ENCODE assay signal across 23 cellular contexts in genomic region chr3:150775001-150775599, GRCh38. TPM values are rescaled to one million over a fixed set of nuclear protein-coding genes. Genes with fewer than 3 reads are reported as not detected.
DNase-seq lines count a peak whose midpoint lies in the region; ATAC-seq, FAIRE-seq and TF ChIP-seq lines count a peak whose summit lies in the region.
"Had no signal": no experiment of that assay in that cellular context is flagged by ENCODE, and none has a peak within 500 bp of the region (broad histone marks: within the 10 kb centered on the region; RNA-seq: fewer than 3 reads in every experiment).

No MANE protein-coding gene starts in this region.

- H3K27ac ChIP-seq in K562 (ENCODE audit: extremely low read depth, low read depth, low read length) (no peak overlapping the region), mesendoderm (ENCODE audit: low read depth, low read length) (no peak overlapping the region), endodermal cell (ENCODE audit: low read depth, low read length) (no peak overlapping the region)
- H3K27ac ChIP-seq: ascending aorta, coronary artery, neural progenitor cell, SK-N-MC, transverse colon had no signal

- no peak overlapping the region for H3K4me3 Mint-ChIP-seq in endodermal cell
- H3K4me3 Mint-ChIP-seq: activated CD4-positive, alpha-beta T cell treated with anti-CD3 and anti-CD28 coated beads, Interleukin-2, amount 10 ng/mL, durations not matched to agents 7 days and 5 days; neural progenitor cell; stimulated activated effector memory CD8-positive, alpha-beta T cell treated with anti-CD3 and anti-CD28 coated beads, Interleukin-12 subunit alpha, Interleukin-12 subunit beta, amount 100 ng/mL, for 72 hours had no signal

- FAIRE-seq in K562 (lab: Jason Lieb, UNC), result peak; percentile 11
- FAIRE-seq: A204.1, GM12878 had no signal

- no peaks in the 10 kb centered on the region for H3K9me3 Mint-ChIP-seq in endodermal cell
- H3K9me3 Mint-ChIP-seq: activated CD4-positive, alpha-beta T cell treated with anti-CD3 and anti-CD28 coated beads, Interleukin-2, amount 10 ng/mL, durations not matched to agents 7 days and 5 days; neural progenitor cell; stimulated activated effector memory CD8-positive, alpha-beta T cell treated with anti-CD3 and anti-CD28 coated beads, Interleukin-12 subunit alpha, Interleukin-12 subunit beta, amount 100 ng/mL, for 72 hours had no signal

- CTCF ChIA-PET in AG04449 (lab: Yijun Ruan, JAX), result interaction anchor here (0.9 to 8.4 kb wide), 4 partner anchors 9 to 32 kb away, joined by 3 to 85 read pairs (median 4); no protein-coding TSS in a partner anchor
- CTCF ChIA-PET in K562 (lab: Yijun Ruan, JAX; ENCODE audit: low intra/inter-chr PET ratio), result no interaction called here

- H3K18ac ChIP-seq in mesendoderm (ENCODE audit: low read length), result no peak overlapping the region

- H2BK15ac ChIP-seq in mesendoderm (replicated peaks; ENCODE audit: low read depth), result no peak overlapping the region

- no peak for ATAC-seq in K562
- ATAC-seq: GM12878; stimulated activated effector memory CD8-positive, alpha-beta T cell treated with anti-CD3 and anti-CD28 coated beads, Interleukin-12 subunit alpha, Interleukin-12 subunit beta, amount 100 ng/mL, for 72 hours had no signal

- H3K9me1 ChIP-seq in K562 (ENCODE audit: control insufficient read depth, insufficient read depth, low read length), result no peaks in the 10 kb centered on the region

- H3K79me2 ChIP-seq in K562 (ENCODE audit: control insufficient read depth, insufficient read depth, low read length) (no peaks in the 10 kb centered on the region), mesendoderm (ENCODE audit: control insufficient read depth, insufficient read depth, low read length) (no peaks in the 10 kb centered on the region)

- no peaks in the 10 kb centered on the region for H3K9me3 ChIP-seq in K562 (replicated peaks; ENCODE audit: control insufficient read depth, insufficient read depth, low read depth, low read length)
- H3K9me3 ChIP-seq in endodermal cell (ENCODE audit: control insufficient read depth, low read length), result no peaks in the 10 kb centered on the region
- H3K9me3 ChIP-seq: ascending aorta, transverse colon had no signal

- H3K23ac ChIP-seq in mesendoderm (ENCODE audit: low read length), result no peak overlapping the region

- intact Hi-C loops in K562 (cut with micrococcal nuclease), result no loop called here

- H3K4me2 ChIP-seq in K562 (ENCODE audit: insufficient read depth, low read length), result no peak overlapping the region
- no peak overlapping the region for H3K4me2 ChIP-seq in mesendoderm (ENCODE audit: low read length)
- H3K4me2 ChIP-seq: neural progenitor cell had no signal

- H3K4me3 ChIP-seq in AG04449 (ENCODE audit: low read depth, low read length) (no peak overlapping the region), K562 (no peak overlapping the region), mesendoderm (ENCODE audit: low read length) (no peak overlapping the region), endodermal cell (ENCODE audit: low read length) (no peak overlapping the region)
- H3K4me3 ChIP-seq: ascending aorta, coronary artery, GM12878, neural progenitor cell, SK-N-MC, transverse colon had no signal

- H3K4ac ChIP-seq in mesendoderm (ENCODE audit: low read depth, low read length), result no peak overlapping the region

- H4K8ac ChIP-seq in mesendoderm (ENCODE audit: low read depth, low read length), result no peak overlapping the region

- H3K4me1 ChIP-seq in K562 (replicated peaks in 1 of 2; ENCODE audit: control insufficient read depth in 2 of 2, insufficient read depth in 2 of 2, low read length in 2 of 2), result peaks cover 0 to 25% of the 10 kb centered on the region in 2 experiments; a peak in 3 of 5 replicates
- H3K4me1 ChIP-seq in mesendoderm (ENCODE audit: control insufficient read depth, low read depth, low read length), result no peaks in the 10 kb centered on the region
- H3K4me1 ChIP-seq in endodermal cell (ENCODE audit: control insufficient read depth, insufficient read depth, low read length), result no peaks in the 10 kb centered on the region
- H3K4me1 ChIP-seq: ascending aorta, neural progenitor cell, transverse colon had no signal

- H3K36me3 ChIP-seq in K562 (ENCODE audit: control insufficient read depth, insufficient read depth, low read length), result no peaks in the 10 kb centered on the region
- H3K36me3 ChIP-seq in mesendoderm (ENCODE audit: control insufficient read depth, insufficient read depth, low read length), result no peaks in the 10 kb centered on the region
- H3K36me3 ChIP-seq in endodermal cell (ENCODE audit: control insufficient read depth, insufficient read depth, low read length), result no peaks in the 10 kb centered on the region
- H3K36me3 ChIP-seq: ascending aorta, neural progenitor cell, transverse colon had no signal

- no peaks in the 10 kb centered on the region for H3K27me3 Mint-ChIP-seq in endodermal cell (ENCODE audit: insufficient read depth)
- H3K27me3 Mint-ChIP-seq: activated CD4-positive, alpha-beta T cell treated with anti-CD3 and anti-CD28 coated beads, Interleukin-2, amount 10 ng/mL, durations not matched to agents 7 days and 5 days had no signal

- DNase-seq in AG04449 (ENCODE audit: low read depth, low spot score), result peak; percentile 63
- DNase-seq in HT1080 (ENCODE audit: low read depth), result peak; percentile 37
- DNase-seq in K562 (ENCODE audit: extremely low read depth in 1 of 4, low spot score in 3 of 4), result no peak
- peak; percentile 90 for DNase-seq in iris pigment epithelial cell (ENCODE audit: low read depth)
- no peak for DNase-seq in mesendoderm
- DNase-seq in UCSD-AML1 (lab: John Stamatoyannopoulos, UW; ENCODE audit: unreplicated experiment), result no peak
- DNase-seq in endodermal cell, result no peak
- no peak for DNase-seq in T-helper 9 cell
- DNase-seq: activated CD4-positive, alpha-beta T cell treated with anti-CD3 and anti-CD28 coated beads, Interleukin-2, amount 10 ng/mL, durations not matched to agents 7 days and 5 days; activated CD8-positive, alpha-beta memory T cell treated with anti-CD3 and anti-CD28 coated beads, Interleukin-2, amount 50 U/mL, for 48 hours; hypothalamus; kidney glomerular epithelial cell; midbrain; NCI-H2107; NCI-H524 treated with DMSO at 0.1 percent for 48 hours; transverse colon had no signal

- H3K36me3 Mint-ChIP-seq in endodermal cell (ENCODE audit: low read depth), result no peaks in the 10 kb centered on the region
- H3K36me3 Mint-ChIP-seq: neural progenitor cell; stimulated activated effector memory CD8-positive, alpha-beta T cell treated with anti-CD3 and anti-CD28 coated beads, Interleukin-12 subunit alpha, Interleukin-12 subunit beta, amount 100 ng/mL, for 72 hours had no signal

- no peaks in the 10 kb centered on the region for H3K79me1 ChIP-seq in mesendoderm (ENCODE audit: low read length)

- TF ChIP-seq RAD21 in K562 (CRISPR knock-in tag; conservative IDR thresholded peaks at IDR 0.05 in 1 of 2, IDR thresholded peaks at IDR 0.05 in 1 of 2), result no peak

- BruUV-seq in K562 (replicated peaks; lab: Mats Ljungman, UMichigan), result no TSS peak

- no peak for TF ChIP-seq POLR2A in K562 (conservative IDR thresholded peaks at IDR 0.05)

- H4K5ac ChIP-seq in mesendoderm (ENCODE audit: low read length), result no peak overlapping the region

- POLR2A ChIA-PET in AG04449 (lab: Yijun Ruan, JAX), result interaction anchor here (3.0 kb wide), 1 partner anchor 12 kb away, joined by 12 read pairs; the partner anchor contains the start of gene SIAH2
- POLR2A ChIA-PET in K562 (lab: Yijun Ruan, JAX), result interaction anchor here (0.7 to 1.3 kb wide), 2 partner anchors 12 kb away, joined by 4 read pairs; partner anchors contain the start of gene SIAH2

- H3K27ac Mint-ChIP-seq in endodermal cell, result no peak overlapping the region
- H3K27ac Mint-ChIP-seq: activated CD4-positive, alpha-beta T cell treated with anti-CD3 and anti-CD28 coated beads, Interleukin-2, amount 10 ng/mL, durations not matched to agents 7 days and 5 days; neural progenitor cell; stimulated activated effector memory CD8-positive, alpha-beta T cell treated with anti-CD3 and anti-CD28 coated beads, Interleukin-12 subunit alpha, Interleukin-12 subunit beta, amount 100 ng/mL, for 72 hours had no signal

- no peak overlapping the region for H2BK5ac ChIP-seq in mesendoderm (ENCODE audit: low read length)

- H3K27me3 ChIP-seq in K562 (ENCODE audit: control insufficient read depth in 2 of 2, insufficient read depth in 2 of 2, low read length in 2 of 2), result no peaks in the 10 kb centered on the region; a peak in 1 of 5 replicates
- H3K27me3 ChIP-seq in mesendoderm (ENCODE audit: insufficient read depth, low read length, poor library complexity), result no peaks in the 10 kb centered on the region
- no peaks in the 10 kb centered on the region for H3K27me3 ChIP-seq in endodermal cell (ENCODE audit: control insufficient read depth, insufficient read depth, low read length, poor library complexity, severe bottlenecking)
- H3K27me3 ChIP-seq: ascending aorta, neural progenitor cell, transverse colon had no signal

- peak overlapping the region in 1 of 2 experiments; percentile 22; a peak in 1 of 4 replicates for H3K9ac ChIP-seq in K562 (ENCODE audit: insufficient read depth in 1 of 2, low read depth in 2 of 2, low read length in 2 of 2)
- H3K9ac ChIP-seq in mesendoderm (ENCODE audit: low read length), result no peak overlapping the region
- no peak overlapping the region for H3K9ac ChIP-seq in endodermal cell (ENCODE audit: extremely low read depth, low read length, poor library complexity, severe bottlenecking)
- H3K9ac ChIP-seq: neural progenitor cell had no signal

- no peak for TF ChIP-seq EP300 in K562 (IDR thresholded peaks at IDR 0.05; ENCODE audit: low read length)

- no peak overlapping the region for H3K56ac ChIP-seq in mesendoderm (ENCODE audit: low read length)

- 68% methylated on average over 6 of the region's 7 CpGs for WGBS in K562 (ENCODE audit: insufficient coverage, low coverage, missing lambda C conversion rate)
- no CpG with 5 or more reads among the region's 7 CpGs for WGBS in mesendoderm (ENCODE audit: extremely low coverage, insufficient coverage, low lambda C conversion rate)
- WGBS in endodermal cell (ENCODE audit: insufficient coverage in 1 of 2, insufficient read length in 1 of 2), 2 experiments, result 90 to 93% methylated on average over 2 to 7 of the region's 7 CpGs

- no peaks in the 10 kb centered on the region for H4K20me1 ChIP-seq in K562 (replicated peaks; ENCODE audit: control insufficient read depth, insufficient read depth, low read length)

- no peak overlapping the region for H2AK5ac ChIP-seq in mesendoderm (ENCODE audit: low read length)

- H2BK120ac ChIP-seq in mesendoderm (ENCODE audit: low read depth, low read length), result no peak overlapping the region

- no peak for TF ChIP-seq CTCF in AG04449 (IDR thresholded peaks at IDR 0.05; ENCODE audit: insufficient read depth, low read length, missing control alignments)
- no peak for TF ChIP-seq CTCF in K562 (IDR thresholded peaks at IDR 0.05 in 2 of 3, conservative IDR thresholded peaks at IDR 0.05 in 1 of 3; ENCODE audit: insufficient read depth in 2 of 3, low read depth in 1 of 3, low read length in 3 of 3)
- no peak for TF ChIP-seq CTCF in endodermal cell (conservative IDR thresholded peaks at IDR 0.05)

- in situ Hi-C loops in K562 (cut with MboI), result no loop called here

- no peak overlapping the region for H2AFZ ChIP-seq in K562 (ENCODE audit: low read depth, low read length)
- H2AFZ ChIP-seq: neural progenitor cell had no signal

- H3K4me1 Mint-ChIP-seq in endodermal cell, result peaks cover 2% of the 10 kb centered on the region
- H3K4me1 Mint-ChIP-seq: activated CD4-positive, alpha-beta T cell treated with anti-CD3 and anti-CD28 coated beads, Interleukin-2, amount 10 ng/mL, durations not matched to agents 7 days and 5 days; stimulated activated effector memory CD8-positive, alpha-beta T cell treated with anti-CD3 and anti-CD28 coated beads, Interleukin-12 subunit alpha, Interleukin-12 subunit beta, amount 100 ng/mL, for 72 hours had no signal

RNA-seq across cellular contexts. Expression of gene SIAH2, which starts 12.1 kb away (rescaled TPM):
- total RNA-seq in HT1080 (2014; rRNA removed; shearing (Covaris generic)), result 44.3 and 71.8 TPM in 2 replicates
- 40.9 and 44.3 TPM in 2 replicates for polyA plus RNA-seq in HT1080 (2015; cell fraction: cytosol; rRNA removed)
- 21.4 and 22.3 TPM in 2 replicates for polyA plus RNA-seq in HT1080 (2015; cell fraction: nucleus; rRNA removed)
- total RNA-seq in K562 (2011; cell fraction: chromatin; rRNA removed; ENCODE audit: low replicate concordance), result 10.4 and 14.0 TPM in 2 replicates
- 19.2 and 21.1 TPM in 2 replicates for total RNA-seq in K562 (2011; cell fraction: nucleolus; rRNA removed)
- total RNA-seq in K562 (2011; cell fraction: nucleoplasm; rRNA removed), result 14.0 and 17.1 TPM in 2 replicates
- total RNA-seq in K562 (2014; rRNA removed) (39.0 and 52.8 TPM in 2 replicates), K562 (2014; rRNA removed; fragmentation: Illumina TruSeq; extraction: Trizol) (22.6 and 23.4 TPM in 2 replicates), K562 (2015; rRNA removed; fragmentation: Illumina TruSeq; extraction: Trizol) (24.6 and 24.8 TPM in 2 replicates), K562 (2021) (32.9 and 33.6 TPM in 2 replicates), endodermal cell (10 to 100 TPM; 15.6 to 19.2 TPM)
- polyA plus RNA-seq in K562 (2011; rRNA removed) (34.9 and 37.8 TPM in 2 replicates), K562 (2014; fragmentation: Illumina TruSeq; extraction: Trizol) (26.9 and 34.4 TPM in 2 replicates), K562 (2014; fragmentation: Nextera tagmentation; extraction: Ambion mirVana) (1 to 10 TPM; 4.8 to 7.5 TPM), K562 (2014; rRNA removed) (29.9 and 34.5 TPM in 2 replicates)
- polyA plus RNA-seq in K562 (2011; cell fraction: cytosol; rRNA removed), result 51.5 and 163 TPM in 2 replicates
- polyA plus RNA-seq in K562 (2011; cell fraction: nucleus; rRNA removed), result 35.1 and 65.2 TPM in 2 replicates
- 19.7 and 22.9 TPM in 2 replicates for polyA plus RNA-seq in K562 (2012)
- 25.2 and 48.9 TPM in 2 replicates for polyA minus RNA-seq in K562 (2011; rRNA and poly(A)+ RNA removed)
- polyA minus RNA-seq in K562 (2011; cell fraction: cytosol; rRNA and poly(A)+ RNA removed), result 32.4 and 42.9 TPM in 2 replicates
- 12.4 and 12.8 TPM in 2 replicates for polyA minus RNA-seq in K562 (2011; cell fraction: nucleus; rRNA and poly(A)+ RNA removed)
- polyA plus RNA-seq in mesendoderm (2013, experiment 1 of 2), result 26.5 TPM
- polyA plus RNA-seq in mesendoderm (2013, experiment 2 of 2), result 27.3 TPM
- polyA plus RNA-seq in endodermal cell (2013, experiment 1 of 2), result 14.4 TPM
- polyA plus RNA-seq in endodermal cell (2013, experiment 2 of 2), result 12.8 TPM

Comparison
In these comparisons a context has a peak if more than half of its experiments do, and no peak if none do; other contexts are left out.
1. DNase-seq: peak in AG04449 (single experiment), HT1080 (single experiment) and iris pigment epithelial cell (single experiment); none in K562 (0 of 4), mesendoderm (single experiment), UCSD-AML1 (single experiment), endodermal cell (single experiment) and T-helper 9 cell (single experiment).